Comparison of ENCODE assay signal across 11 cellular contexts in the genomic region with DNA sequence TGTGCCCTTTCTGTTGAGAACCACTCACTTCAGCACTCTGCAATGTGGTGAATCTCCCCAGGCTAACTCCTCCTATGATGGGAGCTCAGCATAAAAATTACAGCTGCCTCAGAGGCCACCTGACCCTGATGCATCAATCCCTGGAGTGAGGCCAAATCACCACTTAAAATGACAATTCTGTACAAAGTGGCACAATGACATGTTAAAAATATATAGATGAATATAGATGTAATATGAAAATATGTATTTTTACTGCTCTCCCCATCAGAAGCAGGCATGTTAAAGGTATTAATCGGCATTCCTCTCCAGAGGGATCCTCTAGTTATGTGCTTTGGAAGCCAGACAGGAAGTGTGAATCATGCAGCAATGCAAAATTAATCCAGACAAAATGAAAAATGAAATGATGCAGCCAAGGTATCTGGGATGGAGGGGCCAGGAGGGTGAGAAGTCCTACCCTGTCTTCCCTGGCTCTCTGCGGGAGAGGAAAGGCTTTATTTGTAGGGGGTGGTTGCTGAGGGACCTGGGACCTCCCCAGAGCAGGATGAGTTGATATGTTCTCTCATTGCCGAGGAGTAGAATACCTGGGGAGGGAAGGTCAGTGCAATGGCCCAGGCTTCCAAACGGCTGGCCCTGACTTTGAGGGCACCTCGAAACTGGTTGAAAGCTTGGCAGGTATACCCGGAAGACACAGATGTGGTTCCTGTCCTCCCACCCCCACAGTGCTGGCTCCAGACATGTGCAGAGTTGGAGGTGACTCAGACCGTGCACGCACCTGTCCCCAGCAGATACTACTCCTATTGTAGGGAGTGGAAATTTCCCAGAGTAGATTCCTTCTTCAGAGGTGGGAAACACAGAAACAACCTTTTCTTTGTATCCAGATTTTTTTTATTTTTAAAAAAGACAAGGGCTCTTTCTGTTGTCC.
A peak's percentile ranks its signal among the peaks of the same experiment; 100 is the strongest.
DNase-seq lines count a peak whose midpoint lies in the region; ATAC-seq and TF ChIP-seq lines count a peak whose summit lies in the region.
"Had no signal": no experiment of that assay in that cellular context is flagged by ENCODE, and none has a peak within 500 bp of the region (broad histone marks: within the 10 kb centered on the region; RNA-seq: fewer than 3 reads in every experiment).

No MANE protein-coding gene starts in this region.

- no peaks in the 10 kb centered on the region for H3K9me3 ChIP-seq in Karpas-422 (ENCODE audit: low read length)

- H4K20me1 ChIP-seq in Karpas-422 (ENCODE audit: insufficient read depth, low read depth, low read length): no peaks in the 10 kb centered on the region

- no peaks in the 10 kb centered on the region for H3K27me3 ChIP-seq in Karpas-422 (ENCODE audit: low read length)
- H3K27me3 ChIP-seq: cardiac muscle cell had no signal

- H3K4me3 ChIP-seq in Karpas-422 (ENCODE audit: low read length): no peak overlapping the region
- H3K4me3 ChIP-seq: cardiac muscle cell had no signal

- no peak overlapping the region for H2AFZ ChIP-seq in Karpas-422 (ENCODE audit: low read length)

- H3K9me2 ChIP-seq in Karpas-422 (replicated peaks; ENCODE audit: insufficient read depth, low read length): no peaks in the 10 kb centered on the region

- H3K9ac ChIP-seq in Karpas-422 (ENCODE audit: low read length): no peak overlapping the region

- peak; percentile 88 for ATAC-seq in SK-N-SH treated with all-trans-retinoic acid at 6 μM for 48 hours
- no peak for ATAC-seq in GM18868 (IDR thresholded peaks at IDR 0.05; ENCODE audit: unreplicated experiment)
- ATAC-seq: CD8-positive, alpha-beta T cell had no signal

- DNase-seq in AG08395 (ENCODE audit: low spot score) (peak; percentile 71), LHCN-M2 (ENCODE audit: low read depth) (peak; percentile 67), kidney glomerular epithelial cell (lab: John Stamatoyannopoulos, UW) (peak; percentile 60), occipital lobe (lab: John Stamatoyannopoulos, UW) (no peak), Karpas-422 (no peak)
- no peak for DNase-seq in central memory CD4-positive, alpha-beta T cell
- DNase-seq: CD8-positive, alpha-beta T cell; stimulated activated CD4-positive, alpha-beta T cell treated with anti-CD3 and anti-CD28 coated beads, Interleukin-1b, Interleukin-23, amount 100 ng/mL, for 48 hours had no signal

- no peaks in the 10 kb centered on the region for H3K36me3 ChIP-seq in Karpas-422 (ENCODE audit: insufficient read depth, low read length)
- H3K36me3 ChIP-seq: cardiac muscle cell had no signal

- no peak overlapping the region for H3K27ac ChIP-seq in Karpas-422 (ENCODE audit: low read length)
- H3K27ac ChIP-seq: cardiac muscle cell had no signal

- no peaks in the 10 kb centered on the region for H3K4me1 ChIP-seq in Karpas-422 (ENCODE audit: low read length)

- H3K4me2 ChIP-seq in Karpas-422 (ENCODE audit: low read depth, low read length, poor library complexity, severe bottlenecking): no peak overlapping the region

- no peaks in the 10 kb centered on the region for H3K79me2 ChIP-seq in Karpas-422 (ENCODE audit: low read length)

TF ChIP-seq in SK-N-SH treated with all-trans-retinoic acid at 6 μM for 48 hours, 23 proteins besides CTCF, POLR2A, EP300 and RAD21 (continues in another document):
- TF ChIP-seq GLIS3 (CRISPR knock-in tag; IDR thresholded peaks at IDR 0.05) (no peak), ZFP30 (CRISPR knock-in tag; IDR thresholded peaks at IDR 0.05) (no peak), ISL1 (CRISPR knock-in tag; IDR thresholded peaks at IDR 0.05) (peak; percentile 99), PPARA (CRISPR knock-in tag; IDR thresholded peaks at IDR 0.05; ENCODE audit: borderline replicate concordance) (no peak), OSR1 (CRISPR knock-in tag; IDR thresholded peaks at IDR 0.05) (no peak), ARNTL (CRISPR knock-in tag; IDR thresholded peaks at IDR 0.05; ENCODE audit: borderline replicate concordance, low read depth) (no peak), BACH2 (CRISPR knock-in tag; IDR thresholded peaks at IDR 0.05; ENCODE audit: borderline replicate concordance) (no peak), PATZ1 (CRISPR knock-in tag; IDR thresholded peaks at IDR 0.05; ENCODE audit: borderline replicate concordance) (peak; percentile 91; the same call in 1 of the 2 replicates), ESRRG (CRISPR knock-in tag; IDR thresholded peaks at IDR 0.05) (0 out of 2 replicates have a peak, but pooled peaks have one; percentile 25), SNAI2 (CRISPR knock-in tag; IDR thresholded peaks at IDR 0.05) (0 out of 2 replicates have a peak, but pooled peaks have one; percentile 37), ZFP3 (CRISPR knock-in tag; IDR thresholded peaks at IDR 0.05) (no peak), TCF4 (CRISPR knock-in tag; IDR thresholded peaks at IDR 0.05; ENCODE audit: borderline replicate concordance) (0 out of 2 replicates have a peak, but pooled peaks have one; percentile 45), ZC3H10 (CRISPR knock-in tag; IDR thresholded peaks at IDR 0.05) (0 out of 2 replicates have a peak, but pooled peaks have one; percentile 54), ZNF565 (CRISPR knock-in tag; conservative IDR thresholded peaks at IDR 0.05; ENCODE audit: low read depth) (no peak), RARB (CRISPR knock-in tag; IDR thresholded peaks at IDR 0.05) (no peak), ZNF70 (CRISPR knock-in tag; IDR thresholded peaks at IDR 0.05) (0 out of 2 replicates have a peak, but pooled peaks have one; percentile 33), CSDC2 (CRISPR knock-in tag; IDR thresholded peaks at IDR 0.05) (no peak), TOX (CRISPR knock-in tag; IDR thresholded peaks at IDR 0.05; ENCODE audit: borderline replicate concordance) (peak; percentile 61; the same call in 1 of the 2 replicates)
- TF ChIP-seq, protein P1, sequence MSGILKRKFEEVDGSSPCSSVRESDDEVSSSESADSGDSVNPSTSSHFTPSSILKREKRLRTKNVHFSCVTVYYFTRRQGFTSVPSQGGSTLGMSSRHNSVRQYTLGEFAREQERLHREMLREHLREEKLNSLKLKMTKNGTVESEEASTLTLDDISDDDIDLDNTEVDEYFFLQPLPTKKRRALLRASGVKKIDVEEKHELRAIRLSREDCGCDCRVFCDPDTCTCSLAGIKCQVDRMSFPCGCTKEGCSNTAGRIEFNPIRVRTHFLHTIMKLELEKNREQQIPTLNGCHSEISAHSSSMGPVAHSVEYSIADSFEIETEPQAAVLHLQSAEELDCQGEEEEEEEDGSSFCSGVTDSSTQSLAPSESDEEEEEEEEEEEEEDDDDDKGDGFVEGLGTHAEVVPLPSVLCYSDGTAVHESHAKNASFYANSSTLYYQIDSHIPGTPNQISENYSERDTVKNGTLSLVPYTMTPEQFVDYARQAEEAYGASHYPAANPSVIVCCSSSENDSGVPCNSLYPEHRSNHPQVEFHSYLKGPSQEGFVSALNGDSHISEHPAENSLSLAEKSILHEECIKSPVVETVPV (CRISPR knock-in tag; IDR thresholded peaks at IDR 0.05): peak; percentile 61; the same call in 1 of the 2 replicates
- TF ChIP-seq, protein P2, sequence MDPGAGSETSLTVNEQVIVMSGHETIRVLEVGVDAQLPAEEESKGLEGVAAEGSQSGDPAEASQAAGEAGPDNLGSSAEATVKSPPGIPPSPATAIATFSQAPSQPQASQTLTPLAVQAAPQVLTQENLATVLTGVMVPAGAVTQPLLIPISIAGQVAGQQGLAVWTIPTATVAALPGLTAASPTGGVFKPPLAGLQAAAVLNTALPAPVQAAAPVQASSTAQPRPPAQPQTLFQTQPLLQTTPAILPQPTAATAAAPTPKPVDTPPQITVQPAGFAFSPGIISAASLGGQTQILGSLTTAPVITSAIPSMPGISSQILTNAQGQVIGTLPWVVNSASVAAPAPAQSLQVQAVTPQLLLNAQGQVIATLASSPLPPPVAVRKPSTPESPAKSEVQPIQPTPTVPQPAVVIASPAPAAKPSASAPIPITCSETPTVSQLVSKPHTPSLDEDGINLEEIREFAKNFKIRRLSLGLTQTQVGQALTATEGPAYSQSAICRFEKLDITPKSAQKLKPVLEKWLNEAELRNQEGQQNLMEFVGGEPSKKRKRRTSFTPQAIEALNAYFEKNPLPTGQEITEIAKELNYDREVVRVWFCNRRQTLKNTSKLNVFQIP (CRISPR knock-in tag; IDR thresholded peaks at IDR 0.05; ENCODE audit: borderline replicate concordance, low read depth): peak; percentile 70; the same call in 1 of the 2 replicates
- TF ChIP-seq, protein P3, sequence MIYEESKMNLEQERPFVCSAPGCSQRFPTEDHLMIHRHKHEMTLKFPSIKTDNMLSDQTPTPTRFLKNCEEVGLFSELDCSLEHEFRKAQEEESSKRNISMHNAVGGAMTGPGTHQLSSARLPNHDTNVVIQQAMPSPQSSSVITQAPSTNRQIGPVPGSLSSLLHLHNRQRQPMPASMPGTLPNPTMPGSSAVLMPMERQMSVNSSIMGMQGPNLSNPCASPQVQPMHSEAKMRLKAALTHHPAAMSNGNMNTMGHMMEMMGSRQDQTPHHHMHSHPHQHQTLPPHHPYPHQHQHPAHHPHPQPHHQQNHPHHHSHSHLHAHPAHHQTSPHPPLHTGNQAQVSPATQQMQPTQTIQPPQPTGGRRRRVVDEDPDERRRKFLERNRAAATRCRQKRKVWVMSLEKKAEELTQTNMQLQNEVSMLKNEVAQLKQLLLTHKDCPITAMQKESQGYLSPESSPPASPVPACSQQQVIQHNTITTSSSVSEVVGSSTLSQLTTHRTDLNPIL (CRISPR knock-in tag; IDR thresholded peaks at IDR 0.05; ENCODE audit: low read depth): peak; percentile 69

Comparison
In these comparisons a context has a peak if more than half of its experiments do, and no peak if none do; other contexts are left out.
1. DNase-seq: peak in AG08395 (single experiment), LHCN-M2 (single experiment) and kidney glomerular epithelial cell (single experiment); none in occipital lobe (single experiment), central memory CD4-positive, alpha-beta T cell (single experiment) and Karpas-422 (single experiment).